In the genomic region with DNA sequence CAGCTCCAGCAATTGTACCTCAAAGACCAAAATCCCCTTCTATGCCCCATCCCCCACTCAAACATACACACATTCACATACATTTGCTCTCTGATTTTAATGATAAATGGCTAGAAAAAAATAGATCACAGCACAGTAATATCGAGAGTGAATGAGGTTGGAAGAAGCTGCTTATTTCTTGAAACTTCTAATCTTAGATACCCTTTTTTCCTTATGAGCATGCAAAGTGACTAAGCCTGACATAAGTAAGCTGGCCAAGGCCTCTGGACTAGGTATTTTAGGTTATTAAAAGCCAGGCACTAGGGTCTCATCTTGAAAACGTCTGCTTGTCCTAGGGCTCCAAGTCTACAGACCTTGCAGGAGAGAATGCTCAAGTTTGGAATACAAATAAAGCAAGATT, we compare ENCODE assay signal across 10 cellular contexts.
DNase-seq lines count a peak whose midpoint lies in the region; ATAC-seq and TF ChIP-seq lines count a peak whose summit lies in the region.
"Had no signal": no experiment of that assay in that cellular context is flagged by ENCODE, and none has a peak within 500 bp of the region (broad histone marks: within the 10 kb centered on the region; RNA-seq: fewer than 3 reads in every experiment).

No MANE protein-coding gene starts in this region.

- H3K4me3 ChIP-seq in GM06990 (replicated peaks; ENCODE audit: low read depth, low read length) (no peak overlapping the region), adrenal gland (no peak overlapping the region)
- H3K4me3 ChIP-seq: pancreas had no signal

- 43 to 53% (median 46%) methylated on average over 2 of the region's 2 CpGs for WGBS in adrenal gland, 4 donors

- intact Hi-C loops in adrenal gland (cut with DNase I): no loop called here

- H3K4me1 ChIP-seq in adrenal gland (replicated peaks in 1 of 2): peaks cover 25 to 55% of the 10 kb centered on the region in 2 donors

- peak; percentile 77 for ATAC-seq in GM18909 (IDR thresholded peaks at IDR 0.05; ENCODE audit: poor library complexity, unreplicated experiment)
- ATAC-seq in HG02981 (IDR thresholded peaks at IDR 0.05; ENCODE audit: unreplicated experiment): peak; percentile 40
- ATAC-seq: pancreas had no signal

- H3K36me3 ChIP-seq in GM06990 (ENCODE audit: control insufficient read depth, insufficient read depth, low read length) (no peaks in the 10 kb centered on the region), adrenal gland (replicated peaks in 1 of 2) (peaks cover 0 to 3% of the 10 kb centered on the region in 2 donors)
- H3K36me3 ChIP-seq: pancreas had no signal

- DNase-seq in GM06990 (ENCODE audit: extremely low read depth, insufficient read length) (peak; percentile 80), adrenal gland (no peak), SKM-1 treated with dmso at 0.1 percent for 144 hours (lab: John Stamatoyannopoulos, UW; ENCODE audit: unreplicated experiment) (no peak), NCI-H510A (lab: John Stamatoyannopoulos, UW) (no peak), NCI-H2029 treated with DMSO at 0.1 percent for 48 hours (lab: John Stamatoyannopoulos, UW) (no peak)
- no peak for DNase-seq in stimulated activated naive CD4-positive, alpha-beta T cell (lab: John Stamatoyannopoulos, UW)
- DNase-seq: pancreas had no signal

- TF ChIP-seq POLR2A in adrenal gland (IDR thresholded peaks at IDR 0.05): no peak

- H3K27me3 ChIP-seq in GM06990 (replicated peaks; ENCODE audit: control insufficient read depth, insufficient read depth, low read length) (no peaks in the 10 kb centered on the region), adrenal gland (no peaks in the 10 kb centered on the region)
- H3K27me3 ChIP-seq: pancreas had no signal

- H3K9me3 ChIP-seq in adrenal gland (replicated peaks in 1 of 3): no peaks in the 10 kb centered on the region
- H3K9me3 ChIP-seq: pancreas had no signal

- H3K27ac ChIP-seq in adrenal gland: peak overlapping the region; percentile 4 to 76 (median 19)
- H3K27ac ChIP-seq: KMS-11 had no signal

- TF ChIP-seq CTCF in GM06990 (IDR thresholded peaks at IDR 0.05; ENCODE audit: insufficient read depth, low read length, poor library complexity, severe bottlenecking) (no peak), adrenal gland (IDR thresholded peaks at IDR 0.05) (no peak)
